In the genomic region with DNA sequence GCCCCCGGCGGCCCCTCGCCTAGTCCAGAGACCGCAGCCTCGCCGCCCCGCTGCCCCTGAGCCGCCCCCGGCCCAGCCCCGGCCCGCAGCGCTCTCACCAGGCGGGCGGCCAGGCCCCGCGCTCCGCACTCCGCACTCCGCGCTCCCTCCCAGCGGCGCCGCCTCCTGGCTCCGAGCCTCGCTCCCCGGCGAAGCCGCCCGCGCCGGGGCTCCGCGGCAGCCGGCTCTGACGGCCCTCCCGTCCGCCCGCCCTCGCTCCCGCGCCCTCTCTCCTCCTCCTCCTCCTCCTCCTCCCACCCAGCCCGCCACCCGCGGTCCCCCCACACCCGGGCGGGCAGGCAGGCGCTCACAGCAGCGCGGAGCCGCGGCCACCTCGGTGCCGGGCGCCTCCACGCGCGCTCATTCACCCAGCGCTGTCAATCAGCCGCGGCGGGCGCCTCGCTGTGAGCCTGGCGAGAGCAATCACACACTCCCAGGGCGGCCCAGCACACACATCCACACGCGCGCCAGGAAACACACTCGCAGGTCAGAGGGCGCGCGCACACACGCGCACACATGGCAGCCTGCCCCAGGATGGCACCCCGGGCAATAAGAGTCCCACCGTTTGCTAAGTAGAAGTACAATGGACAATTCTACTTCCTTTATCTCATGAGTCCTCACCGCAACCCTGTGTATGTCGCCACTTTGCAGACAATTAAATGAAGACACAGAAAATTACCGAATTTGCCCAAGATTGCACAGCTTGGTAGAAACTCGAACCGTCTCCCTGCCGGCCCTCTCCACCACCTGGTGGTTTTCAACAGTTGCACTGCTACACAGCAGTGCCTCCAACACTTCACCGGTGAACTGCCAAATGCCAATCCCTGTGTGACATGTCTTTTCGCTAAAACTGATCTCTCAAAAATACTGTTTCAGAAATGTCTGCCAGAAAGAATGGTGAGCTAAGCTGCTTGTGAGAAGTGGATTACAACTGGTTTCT, we compare ENCODE assay signal across 8 cellular contexts.
DNase-seq lines count a peak whose midpoint lies in the region; ATAC-seq and TF ChIP-seq lines count a peak whose summit lies in the region.

A gene (minus strand): TSS at position 228 of the 979 bp plus-strand sequence.

- H4K20me1 ChIP-seq in BLaER1 treated with 17β-estradiol and CSF1 and Interleukin-3, amounts not matched to agents 10 nM and 100 nM: no peaks in the 10 kb centered on the region

- TF ChIP-seq CTCF in astrocyte of the cerebellum (IDR thresholded peaks at IDR 0.05; ENCODE audit: low read depth, low read length, missing control alignments): no peak

- peaks cover 15 to 55% (median 46%) of the 10 kb centered on the region in 10 experiments for H3K4me1 ChIP-seq in BLaER1 treated with 17β-estradiol and CSF1 and Interleukin-3, amounts not matched to agents 10 nM and 100 nM
- 0 out of 2 replicates have a peak, but pooled peaks cover 4% of the 10 kb centered on the region for H3K4me1 ChIP-seq in iPS DF 6.9 (ENCODE audit: control insufficient read depth, insufficient read depth, low read length)

- ATAC-seq in HG02642 (IDR thresholded peaks at IDR 0.05; ENCODE audit: poor library complexity, unreplicated experiment) (peak; percentile 52), HG02623 (IDR thresholded peaks at IDR 0.05; ENCODE audit: unreplicated experiment) (no peak)

- H3K27ac ChIP-seq in BLaER1 treated with 17β-estradiol and CSF1 and Interleukin-3, amounts not matched to agents 10 nM and 100 nM: peak within 1 kb of the TSS in 9 of 11 experiments; percentile 30 to 77 (median 66); a peak in 17 of 22 replicates
- H3K27ac ChIP-seq in SK-N-MC: peak within 1 kb of the TSS; percentile 97
- no peak within 1 kb of the TSS for H3K27ac ChIP-seq in iPS DF 6.9 (ENCODE audit: low read length)

- no CpG with 5 or more reads among the region's 84 CpGs for WGBS in iPS DF 6.9 (ENCODE audit: insufficient coverage, insufficient read length)

- H3K4me3 ChIP-seq in BLaER1 treated with 17β-estradiol and CSF1 and Interleukin-3, amounts not matched to agents 10 nM and 100 nM: peak within 1 kb of the TSS; percentile 57 to 77 (median 67)
- H3K4me3 ChIP-seq in SK-N-MC (peak within 1 kb of the TSS; percentile 81), astrocyte of the cerebellum (ENCODE audit: low read depth, low read length) (peak within 1 kb of the TSS; percentile 30), iPS DF 6.9 (ENCODE audit: low read length) (peak within 1 kb of the TSS; percentile 40; the same call in 1 of the 2 replicates), skeletal muscle cell (ENCODE audit: low read depth, low read length) (peak within 1 kb of the TSS; percentile 49)

- no peak for DNase-seq in SK-N-MC (ENCODE audit: low read depth, low spot score)
- DNase-seq in astrocyte of the cerebellum (ENCODE audit: low read depth): no peak
- no peak for DNase-seq in iPS DF 6.9 (ENCODE audit: low read depth, low spot score)
- no peak for DNase-seq in skeletal muscle cell (ENCODE audit: low read depth)
- no peak for DNase-seq in NK-92 (lab: John Stamatoyannopoulos, UW; ENCODE audit: unreplicated experiment)

- H3K9me3 ChIP-seq in BLaER1 treated with 17β-estradiol and CSF1 and Interleukin-3, amounts not matched to agents 10 nM and 100 nM (replicated peaks in 1 of 11): no peaks in the 10 kb centered on the region
- H3K9me3 ChIP-seq in SK-N-MC (ENCODE audit: low read depth, low read length) (no peaks in the 10 kb centered on the region), iPS DF 6.9 (ENCODE audit: control insufficient read depth, insufficient read depth, low read length) (no peaks in the 10 kb centered on the region)

- H3K4me2 ChIP-seq in BLaER1 treated with 17β-estradiol and CSF1 and Interleukin-3, amounts not matched to agents 10 nM and 100 nM: peak within 1 kb of the TSS; percentile 94 to 100 (median 96)

- peak within 1 kb of the TSS; percentile 61 to 81 (median 77) for H3K9ac ChIP-seq in BLaER1 treated with 17β-estradiol and CSF1 and Interleukin-3, amounts not matched to agents 10 nM and 100 nM
- peak within 1 kb of the TSS; percentile 84 for H3K9ac ChIP-seq in SK-N-MC (ENCODE audit: insufficient read length)

- H3K27me3 ChIP-seq in BLaER1 treated with 17β-estradiol and CSF1 and Interleukin-3, amounts not matched to agents 10 nM and 100 nM: peaks cover 34 to 55% (median 44%) of the 10 kb centered on the region in 11 experiments
- peaks cover 45% of the 10 kb centered on the region for H3K27me3 ChIP-seq in iPS DF 6.9 (ENCODE audit: control insufficient read depth, insufficient read depth, low read length)

- no peaks in the 10 kb centered on the region for H3K36me3 ChIP-seq in BLaER1 treated with 17β-estradiol and CSF1 and Interleukin-3, amounts not matched to agents 10 nM and 100 nM
- H3K36me3 ChIP-seq in SK-N-MC (ENCODE audit: insufficient read depth, low read length) (0 out of 2 replicates have a peak, but pooled peaks cover 6% of the 10 kb centered on the region), iPS DF 6.9 (ENCODE audit: control insufficient read depth, insufficient read depth, low read length) (no peaks in the 10 kb centered on the region)

- in situ Hi-C loops in astrocyte of the cerebellum (cut with HindIII; ENCODE audit: low sequenced_read_pairs): no loop called here

Comparison
In these comparisons a context has a peak if more than half of its experiments do, and no peak if none do; other contexts are left out.
1. H3K4me3 ChIP-seq: peak in every context shown above with its lines; median percentile 81 in SK-N-MC; 67 in BLaER1 treated with 17β-estradiol and CSF1 and Interleukin-3, amounts not matched to agents 10 nM and 100 nM; 49 in skeletal muscle cell; 40 in iPS DF 6.9; 30 in astrocyte of the cerebellum.